ENCODE assay signal across 16 cellular contexts in genomic region chr3:13462822-13463221, GRCh38.
"Had no signal": no experiment of that assay in that cellular context is flagged by ENCODE, and none has a peak within 500 bp of the region (broad histone marks: within the 10 kb centered on the region; RNA-seq: fewer than 3 reads in every experiment).

No MANE protein-coding gene starts in this region.

- DNase-seq: activated B cell treated with CpG ODN at 0.5 μM for 24 hours; activated CD4-positive, alpha-beta T cell treated with anti-CD3 and anti-CD28 coated beads, Interleukin-2, amount 10 ng/mL, durations not matched to agents 24 days and 14 days; activated CD8-positive, alpha-beta T cell treated with anti-CD3 and anti-CD28 coated beads for 36 hours; activated naive CD4-positive, alpha-beta T cell treated with anti-CD3 and anti-CD28 coated beads for 36 hours; activated naive CD8-positive, alpha-beta T cell treated with anti-CD3 and anti-CD28 coated beads, Interleukin-2, amount 50 U/mL, for 24 hours; activated T-cell treated with anti-CD3 and anti-CD28 coated beads, Interleukin-2, amount 50 U/mL, for 1 hour; aorta; foreskin fibroblast; mammary epithelial cell; nephron progenitor cell; small intestine; stimulated activated CD4-positive, alpha-beta T cell treated with anti-CD3 and anti-CD28 coated beads, Interleukin-4, amount 100 ng/mL, for 24 hours; T-helper 1 cell; T-helper 9 cell had no signal

- ATAC-seq: activated CD8-positive, alpha-beta T cell treated with anti-CD3 and anti-CD28 coated beads for 36 hours; activated naive CD8-positive, alpha-beta T cell treated with anti-CD3 and anti-CD28 coated beads, Interleukin-2, amount 50 U/mL, for 24 hours; left lobe of liver; stimulated activated effector memory CD8-positive, alpha-beta T cell treated with anti-CD3 and anti-CD28 coated beads, Interleukin-12 subunit alpha, Interleukin-12 subunit beta, amount 100 ng/mL, for 72 hours had no signal
